12 cellular contexts compared by ENCODE assay signal in the genomic region with DNA sequence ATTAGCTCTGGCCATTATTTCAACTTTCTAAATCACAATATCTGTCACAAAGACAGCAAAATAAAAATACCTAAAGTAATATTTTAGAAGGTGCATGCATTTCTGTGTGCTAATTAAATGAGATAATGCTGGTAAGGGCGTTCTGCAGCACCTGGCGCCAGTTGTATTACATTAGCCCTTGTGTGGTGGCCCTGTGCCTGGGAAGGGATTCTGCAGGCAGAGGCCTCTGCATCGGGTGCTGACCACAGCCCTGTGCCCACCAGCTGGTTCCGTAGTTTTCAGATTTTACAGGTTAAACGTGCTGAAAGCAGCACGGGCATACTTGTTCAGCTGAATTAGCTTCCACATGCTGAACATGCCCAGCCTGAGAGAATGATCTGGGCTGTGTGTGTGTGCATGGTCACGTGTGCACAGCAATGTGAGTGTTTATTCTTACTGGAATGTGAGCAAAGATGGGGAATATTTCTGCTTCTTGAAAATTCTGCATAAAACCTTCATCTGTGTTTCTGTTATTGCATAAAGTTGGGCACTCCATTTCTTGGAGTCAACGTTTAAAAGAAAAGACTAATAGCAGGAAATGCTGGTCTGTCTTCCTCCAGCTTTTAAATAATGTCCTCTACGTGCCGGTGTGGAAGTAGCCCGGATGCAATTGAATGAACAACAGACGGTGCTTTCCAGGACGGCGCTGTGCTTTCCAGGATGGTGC.
A peak's percentile ranks its signal among the peaks of the same experiment; 100 is the strongest.
DNase-seq lines count a peak whose midpoint lies in the region; ATAC-seq and TF ChIP-seq lines count a peak whose summit lies in the region.
"Had no signal": no experiment of that assay in that cellular context is flagged by ENCODE, and none has a peak within 500 bp of the region (broad histone marks: within the 10 kb centered on the region; RNA-seq: fewer than 3 reads in every experiment).

No MANE protein-coding gene starts in this region.

- no peaks in the 10 kb centered on the region for H3K9me3 ChIP-seq in left ventricle myocardium inferior (replicated peaks)
- H3K9me3 ChIP-seq in mammary epithelial cell (replicated peaks; ENCODE audit: insufficient read depth, low read length), result no peaks in the 10 kb centered on the region
- no peaks in the 10 kb centered on the region for H3K9me3 ChIP-seq in lower lobe of right lung
- H3K9me3 ChIP-seq: ovary had no signal

- peaks cover 17% of the 10 kb centered on the region for H3K27me3 ChIP-seq in left ventricle myocardium inferior (ENCODE audit: low read depth)
- H3K27me3 ChIP-seq in mammary epithelial cell (ENCODE audit: insufficient read depth, low read length), result no peaks in the 10 kb centered on the region
- peaks cover 3% of the 10 kb centered on the region for H3K27me3 ChIP-seq in lower lobe of right lung (ENCODE audit: low read depth)
- H3K27me3 ChIP-seq: ovary had no signal

- no peak for TF ChIP-seq CTCF in left ventricle myocardium inferior (IDR thresholded peaks at IDR 0.05; ENCODE audit: borderline replicate concordance)
- no peak for TF ChIP-seq CTCF in mammary epithelial cell (conservative IDR thresholded peaks at IDR 0.05 in 1 of 2, IDR thresholded peaks at IDR 0.05 in 1 of 2; ENCODE audit: extremely low read depth in 1 of 2, insufficient read depth in 1 of 2, low read depth in 1 of 2, low read length in 2 of 2)
- no peak for TF ChIP-seq CTCF in lower lobe of right lung (IDR thresholded peaks at IDR 0.05)

- peak overlapping the region; percentile 88 for H3K9ac ChIP-seq in mammary epithelial cell (ENCODE audit: insufficient read depth, low read length)

- peak overlapping the region; percentile 23 for H2AFZ ChIP-seq in mammary epithelial cell (ENCODE audit: low read depth, low read length)

- peak overlapping the region; percentile 55 for H3K4me3 ChIP-seq in left ventricle myocardium inferior
- peak overlapping the region; percentile 64 to 80 (median 64) for H3K4me3 ChIP-seq in mammary epithelial cell (replicated peaks in 1 of 3; ENCODE audit: insufficient read depth in 1 of 3, low read depth in 2 of 3, low read length in 3 of 3)
- H3K4me3 ChIP-seq in lower lobe of right lung, result no peak overlapping the region
- H3K4me3 ChIP-seq: ovary had no signal

- in situ Hi-C loops in mammary epithelial cell (cut with MboI; ENCODE audit: low sequenced_read_pairs in 2 of 2), result no loop called here

- H3K36me3 ChIP-seq in left ventricle myocardium inferior (no peaks in the 10 kb centered on the region), mammary epithelial cell (ENCODE audit: insufficient read depth, low read length) (peaks cover 4% of the 10 kb centered on the region), lower lobe of right lung (no peaks in the 10 kb centered on the region)
- H3K36me3 ChIP-seq: ovary had no signal

- no peak for ATAC-seq in Right ventricle myocardium inferior
- ATAC-seq in lower lobe of right lung, result peak; percentile 41 to 55
- ATAC-seq in HG02798 (IDR thresholded peaks at IDR 0.05; ENCODE audit: poor library complexity, unreplicated experiment), result no peak
- ATAC-seq in HG03378 (IDR thresholded peaks at IDR 0.05; ENCODE audit: unreplicated experiment), result no peak

- H3K79me2 ChIP-seq in mammary epithelial cell (ENCODE audit: insufficient read depth, low read length), result peaks cover 55% of the 10 kb centered on the region

- TSS peak; percentile 23 for BruUV-seq in mammary epithelial cell (replicated peaks; lab: Mats Ljungman, UMichigan)

- under 1% methylated on average over 14 of the region's 14 CpGs for WGBS in mammary epithelial cell (ENCODE audit: low coverage, missing lambda C conversion rate)

- H3K4me2 ChIP-seq in mammary epithelial cell (ENCODE audit: insufficient read depth, low read depth, low read length), result peak overlapping the region; percentile 94

- peaks cover 23% of the 10 kb centered on the region for H3K4me1 ChIP-seq in left ventricle myocardium inferior
- peaks cover 38% of the 10 kb centered on the region for H3K4me1 ChIP-seq in mammary epithelial cell (ENCODE audit: insufficient read depth, low read length)
- peaks cover 11% of the 10 kb centered on the region for H3K4me1 ChIP-seq in lower lobe of right lung

- dilution Hi-C loops in mammary epithelial cell (cut with HindIII; ENCODE audit: low sequenced_read_pairs), result no loop called here

- H3K27ac ChIP-seq in left ventricle myocardium inferior (replicated peaks) (peak overlapping the region; percentile 54), mammary epithelial cell (ENCODE audit: insufficient read depth, low read depth, low read length) (peak overlapping the region; percentile 91), lower lobe of right lung (no peak overlapping the region)
- H3K27ac ChIP-seq: ovary had no signal

- DNase-seq in left ventricle myocardium inferior (no peak), Right ventricle myocardium inferior (ENCODE audit: missing footprints) (no peak), mammary epithelial cell (peak; percentile 74), lower lobe of right lung (no peak), iPS-NIHi7 (ENCODE audit: extremely low spot score) (no peak), NCI-H510A (lab: John Stamatoyannopoulos, UW) (no peak)
- DNase-seq: activated T-cell treated with anti-CD3 and anti-CD28 coated beads, Interleukin-2, amount 50 U/mL, for 24 hours; erythroblast; NCI-H1048; ovary had no signal

- H4K20me1 ChIP-seq in mammary epithelial cell (ENCODE audit: insufficient read depth, low read length), result no peaks in the 10 kb centered on the region

- CTCF ChIA-PET in mammary epithelial cell (lab: Charles Lee; ENCODE audit: low non-redundant PET), result no interaction called here

- intact Hi-C loops in left ventricle myocardium inferior (cut with micrococcal nuclease) (no loop called here), Right ventricle myocardium inferior (cut with DNase I) (no loop called here), mammary epithelial cell (cut with micrococcal nuclease) (loop anchor here (1.0 kb wide), 2 partner anchors 16 to 41 kb away; no protein-coding TSS in a partner anchor), lower lobe of right lung (cut with DNase I) (no loop called here)

Comparison
In these comparisons a context has a peak if more than half of its experiments do, and no peak if none do; other contexts are left out.
1. ATAC-seq: peak in lower lobe of right lung (2 of 2); none in Right ventricle myocardium inferior (single experiment), HG02798 (single experiment) and HG03378 (single experiment).